ENCODE assay signal across 15 cellular contexts in the genomic region with DNA sequence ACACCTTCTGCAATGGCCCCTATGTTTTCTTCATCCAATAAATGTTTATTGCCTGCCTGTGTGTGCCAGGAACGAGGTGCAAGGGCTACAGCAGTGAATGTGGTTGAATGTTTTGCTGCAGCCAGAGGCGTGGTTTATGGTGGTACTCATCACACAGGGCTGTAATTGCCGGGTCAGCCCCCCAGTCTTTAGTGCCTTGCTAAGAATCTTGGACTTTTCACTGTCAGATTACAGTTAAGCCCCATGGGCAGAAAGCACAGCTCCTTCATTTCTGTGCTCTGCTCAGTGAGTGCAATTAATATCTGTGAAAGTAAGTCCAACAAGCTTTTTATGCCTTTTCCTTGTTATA.
DNase-seq lines count a peak whose midpoint lies in the region; ATAC-seq and TF ChIP-seq lines count a peak whose summit lies in the region.
"Had no signal": no experiment of that assay in that cellular context is flagged by ENCODE, and none has a peak within 500 bp of the region (broad histone marks: within the 10 kb centered on the region; RNA-seq: fewer than 3 reads in every experiment).

No MANE protein-coding gene starts in this region.

- no peak overlapping the region for H3K27ac Mint-ChIP-seq in activated CD8-positive, alpha-beta memory T cell treated with anti-CD3 and anti-CD28 coated beads, Interleukin-2, amount 10 ng/mL, durations not matched to agents 7 days and 5 days

- no peak for TF ChIP-seq CTCF in transverse colon (IDR thresholded peaks at IDR 0.05)

- H3K9me3 ChIP-seq in mucosa of rectum (ENCODE audit: control insufficient read depth in 2 of 2, low read length in 2 of 2) (no peaks in the 10 kb centered on the region), transverse colon (no peaks in the 10 kb centered on the region)
- H3K9me3 ChIP-seq: MG63 had no signal

- H3K4me1 ChIP-seq in mucosa of rectum (ENCODE audit: control insufficient read depth in 2 of 2, insufficient read depth in 2 of 2, low read length in 2 of 2) (peaks cover 24 to 45% of the 10 kb centered on the region in 2 donors), transverse colon (peaks cover 0 to 63% (median 27%) of the 10 kb centered on the region in 4 donors)

- H3K36me3 ChIP-seq in mucosa of rectum (ENCODE audit: control insufficient read depth in 2 of 2, insufficient read depth in 2 of 2, low read length in 2 of 2) (peaks cover 6% of the 10 kb centered on the region in 2 donors), transverse colon (no peaks in the 10 kb centered on the region)
- H3K36me3 ChIP-seq: MG63 had no signal

- 27% methylated on average over 3 of the region's 3 CpGs; no CpG with 5 or more reads in 1 of the 2 donors for WGBS in transverse colon (ENCODE audit: low coverage in 1 of 2), 2 donors

- TF ChIP-seq EP300 in transverse colon (IDR thresholded peaks at IDR 0.05; ENCODE audit: low read depth): no peak

- peak overlapping the region in 1 of 2 donors; percentile 64 for H3K4me3 ChIP-seq in mucosa of rectum (ENCODE audit: low read length in 2 of 2)
- H3K4me3 ChIP-seq in transverse colon: peak overlapping the region in 1 of 4 donors; percentile 10
- H3K4me3 ChIP-seq: GM12878, MG63 had no signal

- H3K4me1 Mint-ChIP-seq in activated CD8-positive, alpha-beta memory T cell treated with anti-CD3 and anti-CD28 coated beads, Interleukin-2, amount 10 ng/mL, durations not matched to agents 7 days and 5 days: no peaks in the 10 kb centered on the region

- in situ Hi-C loops in transverse colon (cut with MboI; ENCODE audit: low pct_ligation_motif_present in 1 of 4, low pct_unique_long_range_greater_than_20kb in 1 of 4, low sequenced_read_pairs in 3 of 4): no loop called here

- intact Hi-C loops in transverse colon (cut with DNase I; ENCODE audit: low total_unique reads): no loop called here

- H3K27ac ChIP-seq in mucosa of rectum (ENCODE audit: low read depth in 2 of 2, low read length in 2 of 2) (peak overlapping the region; percentile 69 to 79), transverse colon (peak overlapping the region; percentile 67 to 82 (median 81))
- H3K27ac ChIP-seq: C4-2B had no signal

- DNase-seq in activated CD8-positive, alpha-beta memory T cell treated with anti-CD3 and anti-CD28 coated beads, Interleukin-2, amount 10 ng/mL, durations not matched to agents 7 days and 5 days: peak; percentile 18
- no peak for DNase-seq in activated CD8-positive, alpha-beta memory T cell treated with anti-CD3 and anti-CD28 coated beads, Interleukin-2, amount 50 U/mL, for 48 hours
- DNase-seq in amniotic epithelial cell (ENCODE audit: low read depth) (peak; percentile 25), transverse colon (peak; percentile 83), SIG-M5 (lab: John Stamatoyannopoulos, UW) (no peak), NCI-H345 (lab: John Stamatoyannopoulos, UW) (no peak)
- DNase-seq: DMS53, KG1, MG63, NCI-H2029, NCI-H526 treated with DMSO at 0.1 percent for 48 hours had no signal

- no peaks in the 10 kb centered on the region for H3K9me3 Mint-ChIP-seq in activated CD8-positive, alpha-beta memory T cell treated with anti-CD3 and anti-CD28 coated beads, Interleukin-2, amount 10 ng/mL, durations not matched to agents 7 days and 5 days (ENCODE audit: low read depth)

- no peak overlapping the region for H3K4me3 Mint-ChIP-seq in activated CD8-positive, alpha-beta memory T cell treated with anti-CD3 and anti-CD28 coated beads, Interleukin-2, amount 10 ng/mL, durations not matched to agents 7 days and 5 days

- CTCF ChIA-PET in activated CD8-positive, alpha-beta memory T cell treated with anti-CD3 and anti-CD28 coated beads, Interleukin-2, amount 10 ng/mL, durations not matched to agents 7 days and 5 days (lab: Charles Lee): no interaction called here

- H3K9ac ChIP-seq in mucosa of rectum (ENCODE audit: low read depth in 1 of 2, low read length in 2 of 2): peak overlapping the region in 1 of 2 donors; percentile 14

- peaks cover 9% of the 10 kb centered on the region for H3K36me3 Mint-ChIP-seq in activated CD8-positive, alpha-beta memory T cell treated with anti-CD3 and anti-CD28 coated beads, Interleukin-2, amount 10 ng/mL, durations not matched to agents 7 days and 5 days

- no peak for ATAC-seq in activated CD8-positive, alpha-beta memory T cell treated with anti-CD3 and anti-CD28 coated beads, Interleukin-2, amount 10 ng/mL, durations not matched to agents 7 days and 5 days
- no peak for ATAC-seq in GM21576 (IDR thresholded peaks at IDR 0.05; ENCODE audit: unreplicated experiment)
- ATAC-seq: GM12878 had no signal

- H3K27me3 ChIP-seq in mucosa of rectum (ENCODE audit: control insufficient read depth in 2 of 2, insufficient read depth in 2 of 2, low read length in 2 of 2) (no peaks in the 10 kb centered on the region), transverse colon (no peaks in the 10 kb centered on the region)
- H3K27me3 ChIP-seq: MG63 had no signal

- no peaks in the 10 kb centered on the region for H3K27me3 Mint-ChIP-seq in activated CD8-positive, alpha-beta memory T cell treated with anti-CD3 and anti-CD28 coated beads, Interleukin-2, amount 10 ng/mL, durations not matched to agents 7 days and 5 days

- peak; percentile 10 for TF ChIP-seq POLR2A in transverse colon (IDR thresholded peaks at IDR 0.05)

Comparison
In these comparisons a context has a peak if more than half of its experiments do, and no peak if none do; other contexts are left out.
1. DNase-seq: peak in activated CD8-positive, alpha-beta memory T cell treated with anti-CD3 and anti-CD28 coated beads, Interleukin-2, amount 10 ng/mL, durations not matched to agents 7 days and 5 days (single experiment), amniotic epithelial cell (single experiment) and transverse colon (single experiment); none in activated CD8-positive, alpha-beta memory T cell treated with anti-CD3 and anti-CD28 coated beads, Interleukin-2, amount 50 U/mL, for 48 hours (single experiment), SIG-M5 (single experiment) and NCI-H345 (single experiment).